In genomic region chr14:20412876-20413784, GRCh38 we compare ENCODE assay signal across 8 cellular contexts. TPM values are rescaled to one million over a fixed set of nuclear protein-coding genes. Genes with fewer than 3 reads are reported as not detected.
A peak's percentile ranks its signal among the peaks of the same experiment; 100 is the strongest.
DNase-seq lines count a peak whose midpoint lies in the region; ATAC-seq and TF ChIP-seq lines count a peak whose summit lies in the region.

Gene TEP1 (minus strand): TSS chr14:20413501. CDS start chr14:20408439, 5,062 bp downstream.

- DNase-seq in HK-2 (ENCODE audit: unreplicated experiment) (peak; percentile 89), NCI-H82 (lab: John Stamatoyannopoulos, UW) (peak; percentile 78), ecto neural progenitor cell (ENCODE audit: low spot score) (peak; percentile 86), lower leg skin (ENCODE audit: low spot score in 2 of 2) (peak; percentile 89 to 97)
- peak; percentile 81 for DNase-seq in activated CD4-positive, alpha-beta memory T cell treated with anti-CD3 and anti-CD28 coated beads, Interleukin-2, amount 10 ng/mL, durations not matched to agents 7 days and 5 days
- DNase-seq in stimulated activated CD4-positive, alpha-beta T cell treated with anti-CD3 and anti-CD28 coated beads, Interleukin-4, amount 100 ng/mL, for 24 hours, result peak; percentile 78

- peak within 1 kb of the TSS; percentile 75 to 88 (median 85) for H3K27ac ChIP-seq in BLaER1 treated with 17β-estradiol and CSF1 and Interleukin-3, amounts not matched to agents 10 nM and 100 nM

- no peak for TF ChIP-seq CTCF in lower leg skin (IDR thresholded peaks at IDR 0.05)

- intact Hi-C loops in lower leg skin (cut with DNase I; ENCODE audit: low total_unique reads), result no loop called here

- 0% methylated on average over 40 to 43 of the region's 44 CpGs for WGBS in lower leg skin, 2 donors

- peaks cover 7 to 14% (median 12%) of the 10 kb centered on the region in 11 experiments for H3K36me3 ChIP-seq in BLaER1 treated with 17β-estradiol and CSF1 and Interleukin-3, amounts not matched to agents 10 nM and 100 nM

- peaks cover 20% of the 10 kb centered on the region for H3K36me3 Mint-ChIP-seq in activated CD4-positive, alpha-beta memory T cell treated with anti-CD3 and anti-CD28 coated beads, Interleukin-2, amount 10 ng/mL, durations not matched to agents 7 days and 5 days (ENCODE audit: low read depth)

- CTCF ChIA-PET in activated CD4-positive, alpha-beta memory T cell treated with anti-CD3 and anti-CD28 coated beads, Interleukin-2, amount 10 ng/mL, durations not matched to agents 7 days and 5 days (lab: Charles Lee), result interaction anchor here (0.5 to 4.4 kb wide), 12 partner anchors 8 to 277 kb away, joined by 3 to 54 read pairs (median 9); partner anchors contain the start of genes APEX1, OSGEP and PARP2

- no peaks in the 10 kb centered on the region for H3K27me3 Mint-ChIP-seq in activated CD4-positive, alpha-beta memory T cell treated with anti-CD3 and anti-CD28 coated beads, Interleukin-2, amount 10 ng/mL, durations not matched to agents 7 days and 5 days

- H3K9ac ChIP-seq in BLaER1 treated with 17β-estradiol and CSF1 and Interleukin-3, amounts not matched to agents 10 nM and 100 nM, result peak within 1 kb of the TSS; percentile 83 to 89 (median 87)

- peak; percentile 64 for ATAC-seq in GM19351 (IDR thresholded peaks at IDR 0.05; ENCODE audit: unreplicated experiment)

- peak within 1 kb of the TSS; percentile 76 to 94 (median 84) for H3K4me3 ChIP-seq in BLaER1 treated with 17β-estradiol and CSF1 and Interleukin-3, amounts not matched to agents 10 nM and 100 nM
- H3K4me3 ChIP-seq in lower leg skin (ENCODE audit: low read depth, poor library complexity, severe bottlenecking), result peak within 1 kb of the TSS; percentile 77

- H3K4me1 ChIP-seq in BLaER1 treated with 17β-estradiol and CSF1 and Interleukin-3, amounts not matched to agents 10 nM and 100 nM, result peaks cover 56 to 69% (median 61%) of the 10 kb centered on the region in 10 experiments

- peaks cover 0 to 37% (median 6%) of the 10 kb centered on the region in 11 experiments; a peak in 10 of 22 replicates for H4K20me1 ChIP-seq in BLaER1 treated with 17β-estradiol and CSF1 and Interleukin-3, amounts not matched to agents 10 nM and 100 nM

- no peaks in the 10 kb centered on the region for H3K9me3 Mint-ChIP-seq in activated CD4-positive, alpha-beta memory T cell treated with anti-CD3 and anti-CD28 coated beads, Interleukin-2, amount 10 ng/mL, durations not matched to agents 7 days and 5 days

- peak within 1 kb of the TSS; percentile 80 to 95 (median 89) for H3K4me2 ChIP-seq in BLaER1 treated with 17β-estradiol and CSF1 and Interleukin-3, amounts not matched to agents 10 nM and 100 nM

- H3K9me3 ChIP-seq in BLaER1 treated with 17β-estradiol and CSF1 and Interleukin-3, amounts not matched to agents 10 nM and 100 nM (replicated peaks in 1 of 11), result no peaks in the 10 kb centered on the region

- POLR2A ChIA-PET in activated CD4-positive, alpha-beta memory T cell treated with anti-CD3 and anti-CD28 coated beads, Interleukin-2, amount 10 ng/mL, durations not matched to agents 7 days and 5 days (lab: Charles Lee), result interaction anchor here (0.9 to 5.3 kb wide), 12 partner anchors 9 to 270 kb away, joined by 3 to 41 read pairs (median 6); partner anchors contain the start of genes APEX1, OSGEP, PARP2 and PIP4P1

- H3K4me1 Mint-ChIP-seq in activated CD4-positive, alpha-beta memory T cell treated with anti-CD3 and anti-CD28 coated beads, Interleukin-2, amount 10 ng/mL, durations not matched to agents 7 days and 5 days, result peaks cover 48% of the 10 kb centered on the region

- H3K4me3 Mint-ChIP-seq in activated CD4-positive, alpha-beta memory T cell treated with anti-CD3 and anti-CD28 coated beads, Interleukin-2, amount 10 ng/mL, durations not matched to agents 7 days and 5 days, result peak within 1 kb of the TSS; percentile 97

- no peaks in the 10 kb centered on the region for H3K27me3 ChIP-seq in BLaER1 treated with 17β-estradiol and CSF1 and Interleukin-3, amounts not matched to agents 10 nM and 100 nM

- no peak for TF ChIP-seq POLR2A in lower leg skin (IDR thresholded peaks at IDR 0.05)

- H3K27ac Mint-ChIP-seq in activated CD4-positive, alpha-beta memory T cell treated with anti-CD3 and anti-CD28 coated beads, Interleukin-2, amount 10 ng/mL, durations not matched to agents 7 days and 5 days, result peak within 1 kb of the TSS; percentile 98

RNA-seq across cellular contexts. Expression of gene TEP1, which starts in this region (rescaled TPM):
- total RNA-seq in activated CD4-positive, alpha-beta memory T cell treated with anti-CD3 and anti-CD28 coated beads, Interleukin-2, amount 10 ng/mL, durations not matched to agents 7 days and 5 days, result 10 to 100 TPM; 60.7 to 63.5 TPM
- total RNA-seq in lower leg skin, result 10 to 100 TPM; 19.5 to 30.5 (median 23.6) TPM

Comparison
In these comparisons a context has a peak if more than half of its experiments do, and no peak if none do; other contexts are left out.
1. Peak in every context shown above with its lines: DNase-seq, ATAC-seq, H3K4me3 ChIP-seq and H3K27ac ChIP-seq.